ENCODE assay signal across 21 cellular contexts in genomic region chr4:111501946-111502345, GRCh38.
DNase-seq lines count a peak whose midpoint lies in the region; ATAC-seq and TF ChIP-seq lines count a peak whose summit lies in the region.
"Had no signal": no experiment of that assay in that cellular context is flagged by ENCODE, and none has a peak within 500 bp of the region (broad histone marks: within the 10 kb centered on the region; RNA-seq: fewer than 3 reads in every experiment).

No MANE protein-coding gene starts in this region.

- H3K4me2 ChIP-seq in OCI-LY3 (ENCODE audit: low read length): peak overlapping the region; percentile 4; the same call in 1 of the 2 replicates

- no peaks in the 10 kb centered on the region for H4K20me1 ChIP-seq in OCI-LY3 (ENCODE audit: insufficient read depth, low read length)

- H3K27ac ChIP-seq in OCI-LY3 (ENCODE audit: low read length) (no peak overlapping the region), heart right ventricle (no peak overlapping the region)
- H3K27ac ChIP-seq: Peyer's patch had no signal

- ATAC-seq in HG02763 (IDR thresholded peaks at IDR 0.05; ENCODE audit: unreplicated experiment) (no peak), heart right ventricle (no peak)
- ATAC-seq: CD8-positive, alpha-beta T cell had no signal

- intact Hi-C loops in heart right ventricle (cut with DNase I): no loop called here

- H3K4me1 ChIP-seq in OCI-LY3 (ENCODE audit: low read length) (peaks cover 10% of the 10 kb centered on the region), heart right ventricle (no peaks in the 10 kb centered on the region)
- H3K4me1 ChIP-seq: HAP-1, Peyer's patch had no signal

- no peaks in the 10 kb centered on the region for H3K27me3 ChIP-seq in OCI-LY3 (ENCODE audit: low read depth, low read length)
- H3K27me3 ChIP-seq in heart right ventricle: no peaks in the 10 kb centered on the region
- H3K27me3 ChIP-seq: Peyer's patch had no signal

- DNase-seq in COLO668 (lab: John Stamatoyannopoulos, UW; ENCODE audit: unreplicated experiment) (peak; percentile 23), NCI-H187 (lab: John Stamatoyannopoulos, UW) (peak; percentile 15 to 18), myocyte (ENCODE audit: low read depth) (peak; percentile 86), heart right ventricle (no peak), HuH-7.5 (ENCODE audit: low spot score) (no peak)
- DNase-seq in activated CD4-positive, alpha-beta T cell treated with anti-CD3 and anti-CD28 coated beads, Interleukin-2, amount 50 U/mL, for 48 hours: no peak
- DNase-seq: AML-193; C1 segment of cervical spinal cord; Calu3; CD8-positive, alpha-beta T cell; DMS79; Karpas-422; NCI-H1694; NCI-H2107; NCI-H226; NCI-H524 treated with DMSO at 0.1 percent for 48 hours; NCI-H82; Peyer's patch had no signal

- H3K9me3 ChIP-seq in OCI-LY3 (ENCODE audit: insufficient read depth, low read length) (no peaks in the 10 kb centered on the region), heart right ventricle (no peaks in the 10 kb centered on the region)
- H3K9me3 ChIP-seq: HAP-1, Peyer's patch had no signal

- H3K4me3 ChIP-seq in OCI-LY3 (ENCODE audit: low read length) (no peak overlapping the region), heart right ventricle (no peak overlapping the region)
- H3K4me3 ChIP-seq: HAP-1, Peyer's patch had no signal

- H2AFZ ChIP-seq in OCI-LY3 (ENCODE audit: low read depth, low read length): no peak overlapping the region

- no peaks in the 10 kb centered on the region for H3K79me2 ChIP-seq in OCI-LY3 (ENCODE audit: low read length)

- TF ChIP-seq CTCF in OCI-LY3 (IDR thresholded peaks at IDR 0.05; ENCODE audit: low read depth, low read length): no peak
- no peak for TF ChIP-seq CTCF in heart right ventricle (IDR thresholded peaks at IDR 0.05)

- H3K9ac ChIP-seq in OCI-LY3 (ENCODE audit: low read length): no peak overlapping the region

- 83 to 86% methylated on average over 2 of the region's 2 CpGs for WGBS in heart right ventricle, 2 donors

- H3K36me3 ChIP-seq in OCI-LY3 (replicated peaks; ENCODE audit: low read depth, low read length) (no peaks in the 10 kb centered on the region), heart right ventricle (no peaks in the 10 kb centered on the region)
- H3K36me3 ChIP-seq: HAP-1, Peyer's patch had no signal

Comparison
In these comparisons a context has a peak if more than half of its experiments do, and no peak if none do; other contexts are left out.
1. DNase-seq: peak in COLO668 (single experiment), NCI-H187 (2 of 2) and myocyte (single experiment); none in activated CD4-positive, alpha-beta T cell treated with anti-CD3 and anti-CD28 coated beads, Interleukin-2, amount 50 U/mL, for 48 hours (0 of 2), heart right ventricle (0 of 2) and HuH-7.5 (single experiment).